ENCODE assay signal across 8 cellular contexts in the genomic region with DNA sequence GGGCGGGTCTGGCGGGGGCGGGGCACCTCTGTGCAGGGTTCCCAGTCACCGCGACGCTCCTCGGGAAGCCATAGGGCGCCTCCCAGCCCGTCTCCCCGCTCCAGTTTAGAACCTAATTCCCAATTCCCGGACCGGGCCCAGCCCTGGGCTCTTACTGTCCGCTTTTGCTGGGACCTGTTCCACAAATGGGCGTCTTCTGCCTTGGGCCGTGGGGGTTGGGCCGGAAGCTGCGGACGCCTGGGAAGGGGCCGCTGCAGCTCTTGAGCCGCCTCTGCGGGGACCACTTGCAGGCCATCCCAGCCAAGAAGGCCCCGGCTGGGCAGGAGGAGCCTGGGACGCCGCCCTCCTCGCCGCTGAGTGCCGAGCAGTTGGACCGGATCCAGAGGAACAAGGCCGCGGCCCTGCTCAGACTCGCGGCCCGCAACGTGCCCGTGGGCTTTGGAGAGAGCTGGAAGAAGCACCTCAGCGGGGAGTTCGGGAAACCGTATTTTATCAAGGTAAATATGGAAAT. TPM values are rescaled to one million over a fixed set of nuclear protein-coding genes. Genes with fewer than 3 reads are reported as not detected.
DNase-seq lines count a peak whose midpoint lies in the region; ATAC-seq and TF ChIP-seq lines count a peak whose summit lies in the region.

No MANE protein-coding gene starts in this region.

- peak overlapping the region; percentile 80 for H3K9ac ChIP-seq in DND-41 (ENCODE audit: low read depth, low read length)

- peaks cover 34% of the 10 kb centered on the region for H4K20me1 ChIP-seq in DND-41 (ENCODE audit: insufficient read depth, low read length)

- WGBS in adipose tissue, 3 donors = 0% methylated on average over 37 to 38 of the region's 38 CpGs

- DNase-seq in DND-41 (no peak), HT-29 (ENCODE audit: low spot score) (peak; percentile 47), hepatic stellate cell (ENCODE audit: low spot score) (peak; percentile 47), gastrocnemius medialis (no peak), NCI-H82 (lab: John Stamatoyannopoulos, UW) (no peak), GM13976 (ENCODE audit: low spot score) (no peak)

- in situ Hi-C loops in gastrocnemius medialis (cut with MboI; ENCODE audit: low sequenced_read_pairs in 4 of 4) (loop anchor here (10.0 to 25.0 kb wide), 4 partner anchors 436 to 536 kb away; a partner anchor contains a TSS), GM13976 (cut with MboI; ENCODE audit: low sequenced_read_pairs, unreplicated experiment) (loop anchor here (25.0 kb wide), 3 partner anchors 211 to 536 kb away; a partner anchor contains a TSS)

- intact Hi-C loops in gastrocnemius medialis (cut with DNase I; ENCODE audit: low total_unique reads) = loop anchor here (5.0 kb wide), 2 partner anchors 241 to 366 kb away; a partner anchor contains a TSS

- no peaks in the 10 kb centered on the region for H3K27me3 ChIP-seq in DND-41 (ENCODE audit: insufficient read depth, low read length, poor library complexity)
- no peaks in the 10 kb centered on the region for H3K27me3 ChIP-seq in gastrocnemius medialis

- TF ChIP-seq CTCF in DND-41 (IDR thresholded peaks at IDR 0.05; ENCODE audit: borderline replicate concordance, extremely low read depth, low read length, poor library complexity, severe bottlenecking) = no peak
- no peak for TF ChIP-seq CTCF in gastrocnemius medialis (IDR thresholded peaks at IDR 0.05 in 4 of 5, conservative IDR thresholded peaks at IDR 0.05 in 1 of 5)
- no peak for TF ChIP-seq CTCF in GM13976 (IDR thresholded peaks at IDR 0.05; ENCODE audit: borderline replicate concordance, control extremely low read depth, extremely low read depth, insufficient read depth, missing control alignments)

- H3K9me3 ChIP-seq in DND-41 (ENCODE audit: insufficient read depth, low read length, severe bottlenecking) = no peaks in the 10 kb centered on the region
- no peaks in the 10 kb centered on the region for H3K9me3 ChIP-seq in gastrocnemius medialis

- H3K4me2 ChIP-seq in DND-41 (ENCODE audit: insufficient read depth, low read length) = peak overlapping the region; percentile 93

- H3K27ac ChIP-seq in DND-41 (ENCODE audit: low read length) = peak overlapping the region; percentile 47
- H3K27ac ChIP-seq in adipose tissue (ENCODE audit: low read depth, low read length) = peak overlapping the region; percentile 14
- peak overlapping the region; percentile 86 to 98 (median 96) for H3K27ac ChIP-seq in gastrocnemius medialis

- peaks cover 42% of the 10 kb centered on the region for H3K4me1 ChIP-seq in DND-41 (ENCODE audit: insufficient read depth, low read length)
- peaks cover 21 to 22% of the 10 kb centered on the region in 2 donors for H3K4me1 ChIP-seq in gastrocnemius medialis

- peak overlapping the region; percentile 69 for H2AFZ ChIP-seq in DND-41 (ENCODE audit: low read depth, low read length)

- peaks cover 38% of the 10 kb centered on the region for H3K79me2 ChIP-seq in DND-41 (ENCODE audit: insufficient read depth, low read length)

- ATAC-seq in DND-41 (ENCODE audit: insufficient read depth, low read depth) (peak; percentile 2; the same call in 1 of the 3 replicates), GM21423 (IDR thresholded peaks at IDR 0.05; ENCODE audit: unreplicated experiment) (peak; percentile 20), gastrocnemius medialis (peak; percentile 45 to 50)

- peak; percentile 52 to 57 for TF ChIP-seq POLR2A in gastrocnemius medialis (IDR thresholded peaks at IDR 0.05)

- peaks cover 45% of the 10 kb centered on the region for H3K36me3 ChIP-seq in DND-41 (ENCODE audit: insufficient read depth, low read length)
- peaks cover 0 to 26% of the 10 kb centered on the region in 2 donors for H3K36me3 ChIP-seq in gastrocnemius medialis

- peak overlapping the region; percentile 68 to 70; a peak in 3 of 4 replicates for H3K4me3 ChIP-seq in DND-41 (ENCODE audit: low read depth in 1 of 2, low read length in 2 of 2)
- peak overlapping the region; percentile 84 to 97 (median 90) for H3K4me3 ChIP-seq in gastrocnemius medialis

RNA-seq across cellular contexts. Expression of a gene that starts 0.8 kb away (rescaled TPM):
- 134 and 158 TPM in 2 replicates for total RNA-seq in HT-29 (2014; rRNA removed; shearing (Covaris generic))
- polyA plus RNA-seq in adipose tissue = 10 to 100 TPM; 12.0 to 28.6 (median 25.7) TPM
- 10 to 100 TPM; 38.7 to 45.3 (median 42.3) TPM for total RNA-seq in gastrocnemius medialis

RNA-seq across cellular contexts. Expression of a gene that starts 4.9 kb away (rescaled TPM):
- total RNA-seq in HT-29 (2014; rRNA removed; shearing (Covaris generic)) = 41.0 and 44.7 TPM in 2 replicates
- polyA plus RNA-seq in adipose tissue = 10 to 100 TPM; 12.7 to 23.8 (median 15.4) TPM
- 10 to 100 TPM in 3 of 4 donors, 1 to 10 TPM in 1; 8.7 to 22.5 (median 18.2) TPM for total RNA-seq in gastrocnemius medialis

RNA-seq across cellular contexts. Expression of a gene that starts 18.2 kb away (rescaled TPM):
- 1.6 and 4.8 TPM in 2 replicates for total RNA-seq in HT-29 (2014; rRNA removed; shearing (Covaris generic))
- 100 to 1,000 TPM in 2 of 3 donors, 10 to 100 TPM in 1; 61.3 to 539 (median 237) TPM for polyA plus RNA-seq in adipose tissue
- 1,000 to 10,000 TPM in 1 of 4 donors, 100 to 1,000 TPM in 3; 595 to 1,103 (median 698) TPM for total RNA-seq in gastrocnemius medialis

RNA-seq across cellular contexts. Expression of a gene that starts 45.8 kb away (rescaled TPM):
- total RNA-seq in HT-29 (2014; rRNA removed; shearing (Covaris generic)) = 6.2 and 15.5 TPM in 2 replicates
- polyA plus RNA-seq in adipose tissue = 10 to 100 TPM in 1 of 3 donors, 1 to 10 TPM in 2; 4.5 to 14.8 (median 8.1) TPM
- total RNA-seq in gastrocnemius medialis = 10 to 100 TPM in 3 of 4 donors, 1 to 10 TPM in 1; 6.4 to 21.2 (median 13.3) TPM

Comparison
In these comparisons a context has a peak if more than half of its experiments do, and no peak if none do; other contexts are left out.
1. DNase-seq: peak in HT-29 (single experiment) and hepatic stellate cell (single experiment); none in DND-41 (single experiment), gastrocnemius medialis (0 of 2), NCI-H82 (single experiment) and GM13976 (single experiment).
2. H3K27ac ChIP-seq: peak in every context shown above with its lines; median percentile 96 in gastrocnemius medialis; 47 in DND-41; 14 in adipose tissue.
3. RNA of a gene that starts 18.2 kb away (total RNA-seq): 595 to 1,103 TPM in gastrocnemius medialis; 1.6 to 4.8 TPM in HT-29; every median in the first group is over 100 times any median in the second.
4. Peak in every context shown above with its lines, with median percentiles within 50 percentile points of each other: ATAC-seq.